21 cellular contexts compared by ENCODE assay signal in the genomic region with DNA sequence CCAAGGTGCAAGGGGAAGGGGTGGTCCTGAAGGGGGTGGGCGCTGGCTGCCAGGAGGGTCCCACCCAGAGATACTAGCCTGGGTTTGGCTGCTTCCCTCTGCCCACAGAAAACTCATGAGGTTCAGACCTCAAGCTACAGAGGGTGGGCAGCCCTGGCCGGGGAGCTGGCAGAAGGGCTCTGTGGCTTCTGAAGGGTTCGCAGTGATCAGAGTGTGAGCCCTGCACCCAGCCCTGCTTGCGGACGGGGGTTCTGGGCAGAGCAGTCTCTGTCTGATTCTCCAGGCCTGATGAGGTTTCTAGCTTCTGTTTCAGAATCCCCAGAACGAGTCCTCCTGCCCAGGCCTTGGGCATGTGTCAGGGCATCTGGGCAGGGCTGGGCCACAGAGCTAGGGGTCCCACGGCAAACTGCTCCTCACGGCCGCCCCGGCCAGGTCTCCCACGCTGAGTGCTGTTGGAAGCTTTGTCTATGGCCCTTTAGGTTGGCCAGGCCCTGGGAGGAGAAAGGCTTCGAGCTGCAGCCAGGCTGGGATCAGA. TPM values are rescaled to one million over a fixed set of nuclear protein-coding genes. Genes with fewer than 3 reads are reported as not detected.
"Had no signal": no experiment of that assay in that cellular context is flagged by ENCODE, and none has a peak within 500 bp of the region (broad histone marks: within the 10 kb centered on the region; RNA-seq: fewer than 3 reads in every experiment).

No MANE protein-coding gene starts in this region.

- H3K27ac Mint-ChIP-seq: activated naive CD8-positive, alpha-beta T cell treated with anti-CD3 and anti-CD28 coated beads for 36 hours; natural killer cell treated with Interleukin-12 subunit alpha and Interleukin-12 subunit beta and Interleukin-15 and Interleukin-18, amount 100 ng/mL, for 72 hours; T-helper 1 cell treated with Interleukin-12 subunit alpha and Interleukin-12 subunit beta and Interleukin-4 antibody, amounts not matched to agents 30 μg/mL and 1 μg/mL, for 36 hours; WTC11 had no signal

- H3K4me3 ChIP-seq: dorsolateral prefrontal cortex, esophagus muscularis mucosa, left ventricle myocardium inferior, testis had no signal

- H3K27ac ChIP-seq: dorsolateral prefrontal cortex, esophagus muscularis mucosa, left ventricle myocardium inferior, parathyroid adenoma, testis had no signal

- H3K9ac ChIP-seq: parathyroid adenoma had no signal

- ATAC-seq: natural killer cell treated with Interleukin-12 subunit alpha and Interleukin-12 subunit beta and Interleukin-15 and Interleukin-18, amount 100 ng/mL, for 72 hours; WTC11 had no signal

- H3K27me3 ChIP-seq: testis had no signal

- H3K4me3 Mint-ChIP-seq: activated naive CD8-positive, alpha-beta T cell treated with anti-CD3 and anti-CD28 coated beads for 36 hours; central memory CD8-positive, alpha-beta T cell; natural killer cell treated with Interleukin-12 subunit alpha and Interleukin-12 subunit beta and Interleukin-15 and Interleukin-18, amount 100 ng/mL, for 72 hours; T-helper 1 cell treated with Interleukin-12 subunit alpha and Interleukin-12 subunit beta and Interleukin-4 antibody, amounts not matched to agents 30 μg/mL and 1 μg/mL, for 36 hours; WTC11 had no signal

- H3K36me3 ChIP-seq: esophagus muscularis mucosa, left ventricle myocardium inferior had no signal

- DNase-seq: activated CD8-positive, alpha-beta memory T cell treated with anti-CD3 and anti-CD28 coated beads, Interleukin-2, amount 50 U/mL, for 4 hours; activated naive CD4-positive, alpha-beta T cell treated with Interleukin-2 at 50 U/mL for 16 hours; activated naive CD8-positive, alpha-beta T cell treated with anti-CD3 and anti-CD28 coated beads for 36 hours; glutamatergic neuron; hippocampal formation; left ventricle myocardium inferior; midbrain; stimulated activated CD4-positive, alpha-beta T cell treated with anti-CD3 and anti-CD28 coated beads, Interleukin-2, amount 100 ng/mL, for 48 hours; stimulated activated CD8-positive, alpha-beta memory T cell treated with anti-CD3 and anti-CD28 coated beads, Interleukin-4, amount 100 ng/mL, for 48 hours; stimulated activated naive CD4-positive, alpha-beta T cell; T1000; trophoblast cell had no signal

- H3K9me3 Mint-ChIP-seq: central memory CD8-positive, alpha-beta T cell had no signal

- H3K9me3 ChIP-seq: testis had no signal

- H3K36me3 Mint-ChIP-seq: activated naive CD8-positive, alpha-beta T cell treated with anti-CD3 and anti-CD28 coated beads for 36 hours had no signal

- H3K79me2 ChIP-seq: parathyroid adenoma had no signal

- H3K4me1 ChIP-seq: parathyroid adenoma had no signal

- H2AFZ ChIP-seq: parathyroid adenoma had no signal

RNA-seq across cellular contexts. Expression of a gene that starts 0.7 kb away (rescaled TPM):
- total RNA-seq: astrocyte, WTC11 had no signal
